ENCODE assay signal across 36 cellular contexts in the genomic region with DNA sequence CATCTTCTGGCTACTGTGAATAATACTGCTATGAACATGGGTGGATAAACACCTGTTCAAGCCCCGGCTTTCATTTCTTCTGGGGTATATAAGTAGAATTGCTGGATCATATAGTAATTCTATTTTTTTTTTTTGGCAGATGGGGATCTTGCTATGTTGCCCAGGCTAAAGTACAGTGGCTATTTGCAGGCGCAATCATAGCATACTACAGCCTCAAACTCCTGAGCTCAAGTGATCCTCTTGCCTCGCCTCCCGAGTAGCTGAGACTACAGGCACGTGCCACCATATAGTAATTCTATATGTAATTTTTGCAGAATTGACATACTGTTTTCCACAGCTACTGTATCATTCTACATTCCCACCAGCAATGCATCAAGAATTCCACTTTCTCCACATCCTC.
"Had no signal": no experiment of that assay in that cellular context is flagged by ENCODE, and none has a peak within 500 bp of the region (broad histone marks: within the 10 kb centered on the region; RNA-seq: fewer than 3 reads in every experiment).

No MANE protein-coding gene starts in this region.

- H3K4me3 ChIP-seq: ascending aorta, breast epithelium, cardiac muscle cell, colonic mucosa, dorsolateral prefrontal cortex had no signal

- H3K4me1 ChIP-seq: ascending aorta, breast epithelium, colonic mucosa had no signal

- H3K27ac ChIP-seq: ascending aorta, breast epithelium, colonic mucosa, dorsolateral prefrontal cortex, WERI-Rb-1 had no signal

- H3K27ac Mint-ChIP-seq: activated CD4-positive, alpha-beta memory T cell treated with anti-CD3 and anti-CD28 coated beads, Interleukin-2, amount 10 ng/mL, durations not matched to agents 7 days and 5 days; activated CD4-positive, alpha-beta T cell treated with anti-CD3 and anti-CD28 coated beads, Interleukin-2, amount 10 ng/mL, durations not matched to agents 7 days and 5 days; activated naive CD4-positive, alpha-beta T cell treated with anti-CD3 and anti-CD28 coated beads, Interleukin-2, amount 10 ng/mL, durations not matched to agents 7 days and 5 days; brain; dendritic cell treated with granulocyte-macrophage colony-stimulating factor and Interleukin-4, amounts not matched to agents 40 ng/mL and 50 ng/mL, for 4 days; endodermal cell; T-helper 1 cell treated with Interleukin-12 subunit alpha and Interleukin-12 subunit beta and Interleukin-4 antibody, amounts not matched to agents 30 μg/mL and 1 μg/mL, for 36 hours had no signal

- DNase-seq: activated CD4-positive, alpha-beta memory T cell treated with anti-CD3 and anti-CD28 coated beads, Interleukin-2, amount 10 ng/mL, durations not matched to agents 7 days and 5 days; activated CD4-positive, alpha-beta T cell treated with anti-CD3 and anti-CD28 coated beads for 4 hours; activated CD4-positive, alpha-beta T cell treated with anti-CD3 and anti-CD28 coated beads, Interleukin-2, amount 10 ng/mL, durations not matched to agents 7 days and 5 days; activated CD4-positive, alpha-beta T cell treated with anti-CD3 and anti-CD28 coated beads, Interleukin-2, amount 50 U/mL, for 4 hours; activated CD4-positive, CD25-positive, alpha-beta regulatory T cell; activated CD4-positive, CD25-positive, alpha-beta regulatory T cell treated with anti-CD3 and anti-CD28 coated beads, Interleukin-2, amount 50 U/mL, for 72 hours; activated CD8-positive, alpha-beta memory T cell treated with anti-CD3 and anti-CD28 coated beads, Interleukin-2, amount 50 U/mL, for 48 hours; activated gamma-delta T cell; activated naive CD4-positive, alpha-beta T cell; activated naive CD4-positive, alpha-beta T cell treated with anti-CD3 and anti-CD28 coated beads, Interleukin-2, amount 10 ng/mL, durations not matched to agents 7 days and 5 days; activated naive CD8-positive, alpha-beta T cell treated with anti-CD3 and anti-CD28 coated beads, Interleukin-2, amount 10 ng/mL, durations not matched to agents 7 days and 5 days; activated T-cell treated with anti-CD3 and anti-CD28 coated beads for 4 hours; activated T-cell treated with anti-CD3 and anti-CD28 coated beads, Interleukin-2, amount 50 U/mL, for 48 hours; central memory CD4-positive, alpha-beta T cell; cerebellar nuclear complex; colonic mucosa; dorsolateral prefrontal cortex; effector memory CD4-positive, alpha-beta T cell; endodermal cell; foreskin fibroblast; head of caudate nucleus; SW 1271; T-cell; T1000; WERI-Rb-1 had no signal

- H3K27me3 ChIP-seq: ascending aorta, breast epithelium, cardiac muscle cell, colonic mucosa, dorsolateral prefrontal cortex had no signal

- H3K27me3 Mint-ChIP-seq: activated CD4-positive, alpha-beta memory T cell treated with anti-CD3 and anti-CD28 coated beads, Interleukin-2, amount 10 ng/mL, durations not matched to agents 7 days and 5 days; activated CD4-positive, alpha-beta T cell treated with anti-CD3 and anti-CD28 coated beads, Interleukin-2, amount 10 ng/mL, durations not matched to agents 7 days and 5 days; activated naive CD4-positive, alpha-beta T cell treated with anti-CD3 and anti-CD28 coated beads, Interleukin-2, amount 10 ng/mL, durations not matched to agents 7 days and 5 days; activated naive CD8-positive, alpha-beta T cell treated with anti-CD3 and anti-CD28 coated beads, Interleukin-2, amount 10 ng/mL, durations not matched to agents 7 days and 5 days; brain; dendritic cell treated with granulocyte-macrophage colony-stimulating factor and Interleukin-4, amounts not matched to agents 40 ng/mL and 50 ng/mL, for 4 days; T-cell had no signal

- ATAC-seq: activated naive CD4-positive, alpha-beta T cell treated with anti-CD3 and anti-CD28 coated beads, Interleukin-2, amount 50 U/mL, for 72 hours; esophagus mucosa; T-cell had no signal

- H3K9me3 ChIP-seq: ascending aorta, breast epithelium, colonic mucosa had no signal

- H3K4me3 Mint-ChIP-seq: activated CD4-positive, alpha-beta memory T cell treated with anti-CD3 and anti-CD28 coated beads, Interleukin-2, amount 10 ng/mL, durations not matched to agents 7 days and 5 days; activated CD4-positive, alpha-beta T cell treated with anti-CD3 and anti-CD28 coated beads, Interleukin-2, amount 10 ng/mL, durations not matched to agents 7 days and 5 days; activated naive CD4-positive, alpha-beta T cell treated with anti-CD3 and anti-CD28 coated beads, Interleukin-2, amount 10 ng/mL, durations not matched to agents 7 days and 5 days; activated naive CD8-positive, alpha-beta T cell treated with anti-CD3 and anti-CD28 coated beads, Interleukin-2, amount 10 ng/mL, durations not matched to agents 7 days and 5 days; activated T-helper 1 cell treated with anti-CD3 and anti-CD28 coated beads, Interleukin-12 subunit alpha, Interleukin-12 subunit beta, Interleukin-2, Interleukin-4 antibody, amounts not matched to agents 30 ng/mL and 10 ng/mL and 1 ng/mL, durations not matched to agents 14 hours and 24 hours and 36 hours; brain; dendritic cell treated with granulocyte-macrophage colony-stimulating factor and Interleukin-4, amounts not matched to agents 40 ng/mL and 50 ng/mL, for 4 days; endodermal cell; T-helper 1 cell treated with Interleukin-12 subunit alpha and Interleukin-12 subunit beta and Interleukin-4 antibody, amounts not matched to agents 30 μg/mL and 1 μg/mL, for 36 hours; T-helper 2 cell treated with Interferon-gamma antibody and Interleukin-4, amounts not matched to agents 5 μg/mL and 100 μg/mL, for 36 hours had no signal

- H3K4me1 Mint-ChIP-seq: brain, endodermal cell had no signal

- FAIRE-seq: frontal cortex had no signal

- H3K9me3 Mint-ChIP-seq: activated CD4-positive, alpha-beta memory T cell treated with anti-CD3 and anti-CD28 coated beads, Interleukin-2, amount 10 ng/mL, durations not matched to agents 7 days and 5 days; activated CD4-positive, alpha-beta T cell treated with anti-CD3 and anti-CD28 coated beads, Interleukin-2, amount 10 ng/mL, durations not matched to agents 7 days and 5 days; activated naive CD4-positive, alpha-beta T cell treated with anti-CD3 and anti-CD28 coated beads, Interleukin-2, amount 50 U/mL, for 72 hours; activated naive CD8-positive, alpha-beta T cell treated with anti-CD3 and anti-CD28 coated beads, Interleukin-2, amount 10 ng/mL, durations not matched to agents 7 days and 5 days; activated T-helper 1 cell treated with anti-CD3 and anti-CD28 coated beads, Interleukin-12 subunit alpha, Interleukin-12 subunit beta, Interleukin-2, Interleukin-4 antibody, amounts not matched to agents 30 ng/mL and 10 ng/mL and 1 ng/mL, durations not matched to agents 14 hours and 24 hours and 36 hours; brain; dendritic cell treated with granulocyte-macrophage colony-stimulating factor and Interleukin-4, amounts not matched to agents 40 ng/mL and 50 ng/mL, for 4 days; endodermal cell; T-cell; T-helper 1 cell treated with Interleukin-12 subunit alpha and Interleukin-12 subunit beta and Interleukin-4 antibody, amounts not matched to agents 30 μg/mL and 1 μg/mL, for 36 hours; T-helper 2 cell treated with Interferon-gamma antibody and Interleukin-4, amounts not matched to agents 5 μg/mL and 100 μg/mL, for 36 hours had no signal
